Comparison of ENCODE assay signal across 16 cellular contexts in the genomic region with DNA sequence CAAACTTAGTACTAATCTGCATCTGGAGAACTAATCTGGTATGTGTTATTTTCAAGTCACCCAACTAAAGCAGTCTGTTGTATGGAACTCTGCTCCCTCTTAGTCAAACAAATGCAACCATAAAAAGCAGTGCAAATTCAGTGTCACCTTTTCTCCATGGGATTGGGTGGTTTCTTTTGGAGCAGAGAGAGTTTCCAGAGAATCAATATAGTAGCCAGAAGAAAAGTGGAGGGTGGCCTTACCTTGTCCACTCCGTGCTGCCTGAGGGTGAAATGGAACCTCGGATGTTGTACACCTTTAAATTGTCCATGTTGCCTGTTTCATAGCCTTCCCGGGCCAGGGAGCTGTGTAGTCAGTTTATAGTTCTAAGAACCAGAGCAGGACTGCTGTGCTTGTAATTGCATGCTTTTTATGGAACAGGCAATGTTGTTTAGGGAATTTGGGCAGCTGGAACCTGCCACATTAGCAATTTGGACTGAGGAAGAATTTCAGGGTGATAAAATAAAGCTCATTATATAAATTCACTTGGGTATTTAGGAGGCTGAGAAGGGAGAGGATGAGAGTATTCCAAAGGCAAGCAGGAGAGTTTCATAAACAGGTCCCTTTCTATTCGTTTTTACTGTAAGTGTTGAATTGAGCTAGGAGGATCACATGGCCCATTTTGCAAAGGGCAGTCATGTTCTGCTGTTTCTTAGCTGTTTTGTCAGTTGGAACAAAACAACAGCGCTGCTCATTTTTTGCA.
A peak's percentile ranks its signal among the peaks of the same experiment; 100 is the strongest.
DNase-seq lines count a peak whose midpoint lies in the region; ATAC-seq and TF ChIP-seq lines count a peak whose summit lies in the region.
"Had no signal": no experiment of that assay in that cellular context is flagged by ENCODE, and none has a peak within 500 bp of the region (broad histone marks: within the 10 kb centered on the region; RNA-seq: fewer than 3 reads in every experiment).

No MANE protein-coding gene starts in this region.

- DNase-seq in NCI-H2227 (lab: John Stamatoyannopoulos, UW; ENCODE audit: unreplicated experiment) (peak; percentile 42), mucosa of descending colon (peak in 1 of 3 donors; percentile 42), suprapubic skin (ENCODE audit: low spot score in 2 of 2) (no peak), hippocampal formation (lab: John Stamatoyannopoulos, UW) (no peak)
- DNase-seq in stimulated activated CD4-positive, alpha-beta T cell treated with anti-CD3 and anti-CD28 coated beads, Interleukin-4, amount 100 ng/mL, for 24 hours = no peak
- DNase-seq: activated effector memory CD4-positive, alpha-beta T cell treated with anti-CD3 and anti-CD28 coated beads, Interleukin-2, amount 50 U/mL, for 16 hours; DMS53; effector memory CD4-positive, alpha-beta T cell; kidney glomerular epithelial cell; NK-92 treated with Interleukin-12 subunit alpha and Interleukin-12 subunit beta, amount 100 ng/mL, for 24 hours; stimulated activated CD4-positive, alpha-beta T cell treated with anti-CD3 and anti-CD28 coated beads, Interleukin-12 subunit alpha, Interleukin-12 subunit beta, amount 100 ng/mL, for 4 hours; trophoblast cell had no signal

- H3K27me3 ChIP-seq in esophagus (ENCODE audit: control insufficient read depth in 1 of 2, insufficient read depth in 2 of 2, low read length in 2 of 2) (no peaks in the 10 kb centered on the region), suprapubic skin (no peaks in the 10 kb centered on the region)
- H3K27me3 ChIP-seq: SJSA1 had no signal

- no peak for TF ChIP-seq EP300 in suprapubic skin (IDR thresholded peaks at IDR 0.05)

- no peaks in the 10 kb centered on the region for H3K36me3 ChIP-seq in esophagus (ENCODE audit: control insufficient read depth in 2 of 2, insufficient read depth in 2 of 2, low read length in 1 of 2)
- no peaks in the 10 kb centered on the region for H3K36me3 ChIP-seq in mucosa of descending colon (ENCODE audit: low read depth)
- no peaks in the 10 kb centered on the region for H3K36me3 ChIP-seq in suprapubic skin
- H3K36me3 ChIP-seq: SJSA1 had no signal

- no peak overlapping the region for H3K4me3 ChIP-seq in esophagus (ENCODE audit: low read depth in 1 of 2, low read length in 2 of 2)
- no peak overlapping the region for H3K4me3 ChIP-seq in mucosa of descending colon
- H3K4me3 ChIP-seq in suprapubic skin = no peak overlapping the region
- H3K4me3 ChIP-seq: SJSA1 had no signal

- TF ChIP-seq CTCF in mucosa of descending colon (IDR thresholded peaks at IDR 0.05) (no peak), suprapubic skin (IDR thresholded peaks at IDR 0.05) (no peak)

- no peak for TF ChIP-seq POLR2A in suprapubic skin (IDR thresholded peaks at IDR 0.05)

- intact Hi-C loops in mucosa of descending colon (cut with DNase I, micrococcal nuclease) = no loop called here

- WGBS in esophagus, 2 donors = 70 to 71% methylated on average over 5 of the region's 5 CpGs
- WGBS in suprapubic skin = 49% methylated on average over 5 of the region's 5 CpGs

- ATAC-seq in mucosa of descending colon = peak; percentile 45
- no peak for ATAC-seq in HG03460 (IDR thresholded peaks at IDR 0.05; ENCODE audit: unreplicated experiment)
- no peak for ATAC-seq in GM18909 (IDR thresholded peaks at IDR 0.05; ENCODE audit: poor library complexity, unreplicated experiment)

- H3K27ac ChIP-seq in esophagus (ENCODE audit: low read depth in 2 of 2, low read length in 1 of 2) (peak overlapping the region; percentile 50 to 63), suprapubic skin (peak overlapping the region; percentile 10)
- H3K27ac ChIP-seq: SJSA1 had no signal

- peaks cover 0 to 8% of the 10 kb centered on the region in 2 donors for H3K4me1 ChIP-seq in esophagus (ENCODE audit: control insufficient read depth in 2 of 2, insufficient read depth in 2 of 2, low read length in 1 of 2)
- peaks cover 16% of the 10 kb centered on the region for H3K4me1 ChIP-seq in mucosa of descending colon (ENCODE audit: low read depth)
- H3K4me1 ChIP-seq in suprapubic skin = peaks cover 39% of the 10 kb centered on the region

- H3K9me3 ChIP-seq in esophagus (ENCODE audit: control insufficient read depth in 2 of 2, insufficient read depth in 1 of 2, low read depth in 1 of 2, low read length in 1 of 2) (no peaks in the 10 kb centered on the region), mucosa of descending colon (no peaks in the 10 kb centered on the region), suprapubic skin (no peaks in the 10 kb centered on the region)
- H3K9me3 ChIP-seq: SJSA1 had no signal
